Comparison of ENCODE assay signal across 8 cellular contexts in the genomic region with DNA sequence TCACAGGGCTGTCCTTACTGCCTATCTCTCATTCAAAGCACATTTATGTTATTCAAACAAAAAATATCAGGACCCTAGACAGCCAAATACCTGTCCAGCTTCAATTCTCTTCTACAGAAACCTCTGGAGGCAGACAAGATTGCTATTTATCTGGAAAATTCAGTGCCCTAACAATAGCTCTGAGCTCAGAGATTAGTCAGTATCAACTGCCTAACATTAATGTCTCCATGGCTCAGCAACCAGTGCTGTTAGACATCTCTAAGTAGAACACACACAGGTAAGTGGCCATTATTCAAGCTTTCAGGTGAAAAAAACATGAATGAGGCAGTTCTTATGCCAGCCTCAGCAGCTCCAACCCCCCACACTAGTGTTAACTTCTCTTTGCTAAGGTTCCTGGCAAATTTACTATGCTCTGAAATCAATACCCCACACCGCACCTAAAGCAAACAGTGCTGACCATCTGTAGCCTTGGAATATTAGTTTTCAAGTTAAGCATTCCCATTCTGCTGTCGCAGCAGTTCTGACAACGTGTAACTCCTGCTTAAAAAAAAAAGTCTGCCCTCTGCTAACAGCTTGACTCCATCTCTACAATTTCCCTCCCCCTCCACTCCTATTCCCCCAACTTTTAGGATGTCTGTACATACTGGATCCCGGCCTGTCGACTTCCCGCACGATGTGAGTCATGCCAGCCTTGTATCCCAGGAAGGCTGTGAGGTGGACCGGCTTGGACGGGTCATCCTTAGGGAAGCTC. TPM values are rescaled to one million over a fixed set of nuclear protein-coding genes. Genes with fewer than 3 reads are reported as not detected.
DNase-seq lines count a peak whose midpoint lies in the region; ATAC-seq, FAIRE-seq and TF ChIP-seq lines count a peak whose summit lies in the region.

No MANE protein-coding gene starts in this region.

- peak overlapping the region; percentile 93 for H3K4me3 ChIP-seq in kidney (ENCODE audit: low read length in 2 of 2)
- peak overlapping the region in 2 of 3 donors; percentile 56 to 71 for H3K4me3 ChIP-seq in thyroid gland (replicated peaks in 1 of 3)

- H3K4me1 ChIP-seq in kidney (ENCODE audit: control insufficient read depth in 1 of 2, insufficient read depth in 1 of 2, low read depth in 1 of 2, low read length in 2 of 2) (peaks cover 20 to 33% of the 10 kb centered on the region in 2 donors), thyroid gland (peaks cover 20 to 36% of the 10 kb centered on the region in 2 donors)

- intact Hi-C loops in kidney (cut with DNase I) (no loop called here), thyroid gland (cut with DNase I) (loop anchor here (10.0 kb wide), 2 partner anchors 83 to 313 kb away; no protein-coding TSS in a partner anchor)

- peak overlapping the region; percentile 93 to 99 for H3K9ac ChIP-seq in kidney (ENCODE audit: low read length in 2 of 2)

- H3K36me3 ChIP-seq in kidney (ENCODE audit: control insufficient read depth in 1 of 2, insufficient read depth in 2 of 2, low read length in 2 of 2) (peaks cover 36 to 52% of the 10 kb centered on the region in 2 donors), thyroid gland (peaks cover 50 to 54% of the 10 kb centered on the region in 2 donors)

- H3K27ac ChIP-seq in kidney (ENCODE audit: low read depth in 2 of 2, low read length in 2 of 2): peak overlapping the region; percentile 59 to 97
- peak overlapping the region in 2 of 3 donors; percentile 96 to 97 for H3K27ac ChIP-seq in thyroid gland

- WGBS in thyroid gland, 2 donors: 21 to 26% methylated on average over 9 of the region's 9 CpGs

- peak overlapping the region; percentile 92 for H3K27ac Mint-ChIP-seq in activated CD8-positive, alpha-beta memory T cell treated with anti-CD3 and anti-CD28 coated beads, Interleukin-2, amount 10 ng/mL, durations not matched to agents 7 days and 5 days
- peak overlapping the region; percentile 100 for H3K27ac Mint-ChIP-seq in activated naive CD8-positive, alpha-beta T cell treated with anti-CD3 and anti-CD28 coated beads for 36 hours

- H3K9me3 ChIP-seq in kidney (ENCODE audit: control insufficient read depth in 1 of 2, low read length in 2 of 2): no peaks in the 10 kb centered on the region
- H3K9me3 ChIP-seq in thyroid gland: no peaks in the 10 kb centered on the region

- CTCF ChIA-PET in activated CD8-positive, alpha-beta memory T cell treated with anti-CD3 and anti-CD28 coated beads, Interleukin-2, amount 10 ng/mL, durations not matched to agents 7 days and 5 days (lab: Charles Lee): interaction anchor here (0.8 to 12.8 kb wide), 28 partner anchors 7 to 636 kb away, joined by 3 to 254 read pairs (median 4); partner anchors contain the start of genes APOBEC3C, ATF4, CBX6 and RPS19BP1

- no peaks in the 10 kb centered on the region for H3K27me3 Mint-ChIP-seq in activated CD8-positive, alpha-beta memory T cell treated with anti-CD3 and anti-CD28 coated beads, Interleukin-2, amount 10 ng/mL, durations not matched to agents 7 days and 5 days
- H3K27me3 Mint-ChIP-seq in activated naive CD8-positive, alpha-beta T cell treated with anti-CD3 and anti-CD28 coated beads for 36 hours: peaks cover 13% of the 10 kb centered on the region

- ATAC-seq in activated CD8-positive, alpha-beta memory T cell treated with anti-CD3 and anti-CD28 coated beads, Interleukin-2, amount 10 ng/mL, durations not matched to agents 7 days and 5 days: no peak
- no peak for ATAC-seq in HG03432 (IDR thresholded peaks at IDR 0.05; ENCODE audit: unreplicated experiment)

- peaks cover 56% of the 10 kb centered on the region for H3K4me1 Mint-ChIP-seq in activated CD8-positive, alpha-beta memory T cell treated with anti-CD3 and anti-CD28 coated beads, Interleukin-2, amount 10 ng/mL, durations not matched to agents 7 days and 5 days
- H3K4me1 Mint-ChIP-seq in activated naive CD8-positive, alpha-beta T cell treated with anti-CD3 and anti-CD28 coated beads for 36 hours: peaks cover 52% of the 10 kb centered on the region

- peak overlapping the region; percentile 99 for H3K4me3 Mint-ChIP-seq in activated CD8-positive, alpha-beta memory T cell treated with anti-CD3 and anti-CD28 coated beads, Interleukin-2, amount 10 ng/mL, durations not matched to agents 7 days and 5 days
- peak overlapping the region; percentile 100 for H3K4me3 Mint-ChIP-seq in activated naive CD8-positive, alpha-beta T cell treated with anti-CD3 and anti-CD28 coated beads for 36 hours

- H3K27me3 ChIP-seq in thyroid gland: no peaks in the 10 kb centered on the region

- no peak for FAIRE-seq in kidney (lab: Jason Lieb, UNC)

- TF ChIP-seq CTCF in kidney (IDR thresholded peaks at IDR 0.05; ENCODE audit: borderline replicate concordance, extremely low read depth, insufficient read depth): no peak
- no peak for TF ChIP-seq CTCF in thyroid gland (IDR thresholded peaks at IDR 0.05)

- DNase-seq in activated CD8-positive, alpha-beta memory T cell treated with anti-CD3 and anti-CD28 coated beads, Interleukin-2, amount 10 ng/mL, durations not matched to agents 7 days and 5 days: no peak
- DNase-seq in activated CD8-positive, alpha-beta memory T cell treated with anti-CD3 and anti-CD28 coated beads for 24 hours: no peak
- DNase-seq in activated naive CD8-positive, alpha-beta T cell treated with anti-CD3 and anti-CD28 coated beads for 36 hours: no peak
- no peak for DNase-seq in kidney
- DNase-seq in thyroid gland: no peak
- DNase-seq in globus pallidus (ENCODE audit: low spot score): no peak
- DNase-seq in NK-92 treated with Interleukin-12 subunit alpha and Interleukin-12 subunit beta, amount 100 ng/mL, for 24 hours (lab: John Stamatoyannopoulos, UW): no peak

- peaks cover 62% of the 10 kb centered on the region for H3K36me3 Mint-ChIP-seq in activated CD8-positive, alpha-beta memory T cell treated with anti-CD3 and anti-CD28 coated beads, Interleukin-2, amount 10 ng/mL, durations not matched to agents 7 days and 5 days
- H3K36me3 Mint-ChIP-seq in activated naive CD8-positive, alpha-beta T cell treated with anti-CD3 and anti-CD28 coated beads for 36 hours: peaks cover 66% of the 10 kb centered on the region

- no peak for TF ChIP-seq POLR2A in thyroid gland (IDR thresholded peaks at IDR 0.05)

- H3K9me3 Mint-ChIP-seq in activated CD8-positive, alpha-beta memory T cell treated with anti-CD3 and anti-CD28 coated beads, Interleukin-2, amount 10 ng/mL, durations not matched to agents 7 days and 5 days (ENCODE audit: low read depth): no peaks in the 10 kb centered on the region
- H3K9me3 Mint-ChIP-seq in activated naive CD8-positive, alpha-beta T cell treated with anti-CD3 and anti-CD28 coated beads for 36 hours: peaks cover 1% of the 10 kb centered on the region

RNA-seq across cellular contexts. Expression of gene RPL3, which starts 1.5 kb away (rescaled TPM):
- total RNA-seq in activated CD8-positive, alpha-beta memory T cell treated with anti-CD3 and anti-CD28 coated beads, Interleukin-2, amount 10 ng/mL, durations not matched to agents 7 days and 5 days: 1,000 to 10,000 TPM; 1,571 to 1,769 TPM
- total RNA-seq in activated naive CD8-positive, alpha-beta T cell treated with anti-CD3 and anti-CD28 coated beads for 36 hours: 1,000 to 10,000 TPM; 3,164 to 3,255 TPM
- 1,862 TPM for total RNA-seq in kidney
- polyA plus RNA-seq in kidney (ENCODE audit: insufficient read depth, low read depth, low replicate concordance): 2,443 TPM
- total RNA-seq in thyroid gland: 1,000 to 10,000 TPM; 1,451 to 2,031 (median 1,880) TPM

RNA-seq across cellular contexts. Expression of gene SYNGR1, which starts 31.9 kb away (rescaled TPM):
- 10 to 100 TPM in 1 of 2 experiments, 1 to 10 TPM in 1; 4.2 to 16.0 TPM for total RNA-seq in activated CD8-positive, alpha-beta memory T cell treated with anti-CD3 and anti-CD28 coated beads, Interleukin-2, amount 10 ng/mL, durations not matched to agents 7 days and 5 days
- 1 to 10 TPM; 7.4 to 9.3 TPM for total RNA-seq in activated naive CD8-positive, alpha-beta T cell treated with anti-CD3 and anti-CD28 coated beads for 36 hours
- total RNA-seq in kidney (21.5 TPM), thyroid gland (10 to 100 TPM in 1 of 4 donors, 1 to 10 TPM in 3; 3.9 to 22.0 (median 6.8) TPM)
- 43.0 TPM for polyA plus RNA-seq in kidney (ENCODE audit: insufficient read depth, low read depth, low replicate concordance)
